In genomic region chr3:12990306-12990705, GRCh38 we compare ENCODE assay signal across 1 cellular context.
A peak's percentile ranks its signal among the peaks of the same experiment; 100 is the strongest.
TF ChIP-seq lines count a peak whose summit lies in the region.

No MANE protein-coding gene starts in this region.

TF ChIP-seq in IMR-90, 13 proteins besides CTCF, POLR2A, EP300 and RAD21:
- TF ChIP-seq RCOR1 (IDR thresholded peaks at IDR 0.05; ENCODE audit: insufficient replicate concordance, low read length) = no peak
- TF ChIP-seq CEBPB (IDR thresholded peaks at IDR 0.05; ENCODE audit: low read depth, low read length) = peak; percentile 34; the same call in 1 of the 2 replicates
- TF ChIP-seq, protein P1, sequence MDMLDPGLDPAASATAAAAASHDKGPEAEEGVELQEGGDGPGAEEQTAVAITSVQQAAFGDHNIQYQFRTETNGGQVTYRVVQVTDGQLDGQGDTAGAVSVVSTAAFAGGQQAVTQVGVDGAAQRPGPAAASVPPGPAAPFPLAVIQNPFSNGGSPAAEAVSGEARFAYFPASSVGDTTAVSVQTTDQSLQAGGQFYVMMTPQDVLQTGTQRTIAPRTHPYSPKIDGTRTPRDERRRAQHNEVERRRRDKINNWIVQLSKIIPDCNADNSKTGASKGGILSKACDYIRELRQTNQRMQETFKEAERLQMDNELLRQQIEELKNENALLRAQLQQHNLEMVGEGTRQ (IDR thresholded peaks at IDR 0.05; ENCODE audit: low read depth, low read length) = 0 out of 2 replicates have a peak, but pooled peaks have one; percentile 9
- no peak for TF ChIP-seq NFE2L2 (IDR thresholded peaks at IDR 0.05; ENCODE audit: low read depth, low read length)
TF ChIP-seq in IMR-90: peak in this region for 2.
